ENCODE assay signal across 1 cellular context in the genomic region with DNA sequence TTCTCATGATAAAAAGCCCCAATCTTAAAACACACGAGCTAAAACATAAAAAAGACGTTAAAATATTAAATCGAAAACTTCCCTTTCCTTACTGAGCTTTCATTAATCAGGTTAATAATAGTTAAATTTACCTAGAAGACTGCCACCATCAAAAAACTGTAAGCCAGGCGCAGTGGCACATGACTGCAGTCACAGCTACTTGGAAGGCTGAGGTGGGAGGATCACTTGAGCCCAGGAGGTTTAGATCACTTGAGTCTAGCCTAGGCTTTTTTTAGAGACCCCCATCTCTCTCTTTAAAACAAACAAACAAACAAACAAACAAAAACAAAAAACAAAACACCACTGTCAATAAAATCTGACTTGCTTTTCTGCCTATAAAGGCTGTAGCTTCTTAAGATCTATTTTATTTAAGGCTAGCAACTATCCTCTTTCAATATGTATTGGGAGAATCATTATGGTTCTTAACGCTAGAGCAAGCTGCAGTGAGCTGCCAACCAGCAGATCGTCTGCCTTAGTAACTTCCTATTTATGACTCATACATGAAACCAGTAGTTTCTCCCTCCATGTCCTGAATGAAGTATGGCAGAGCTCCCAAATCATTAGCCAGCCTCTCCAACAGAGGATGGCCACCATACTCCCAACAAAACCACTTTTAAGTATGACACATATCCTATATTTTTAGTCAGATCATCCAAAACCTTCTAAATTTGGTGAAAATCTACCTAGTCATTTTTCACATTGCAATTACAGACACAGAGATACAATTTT.
TF ChIP-seq lines count a peak whose summit lies in the region.

No MANE protein-coding gene starts in this region.

TF ChIP-seq in K562, 482 proteins besides CTCF, POLR2A, EP300 and RAD21 (continued from another document):
- TF ChIP-seq, protein P1, sequence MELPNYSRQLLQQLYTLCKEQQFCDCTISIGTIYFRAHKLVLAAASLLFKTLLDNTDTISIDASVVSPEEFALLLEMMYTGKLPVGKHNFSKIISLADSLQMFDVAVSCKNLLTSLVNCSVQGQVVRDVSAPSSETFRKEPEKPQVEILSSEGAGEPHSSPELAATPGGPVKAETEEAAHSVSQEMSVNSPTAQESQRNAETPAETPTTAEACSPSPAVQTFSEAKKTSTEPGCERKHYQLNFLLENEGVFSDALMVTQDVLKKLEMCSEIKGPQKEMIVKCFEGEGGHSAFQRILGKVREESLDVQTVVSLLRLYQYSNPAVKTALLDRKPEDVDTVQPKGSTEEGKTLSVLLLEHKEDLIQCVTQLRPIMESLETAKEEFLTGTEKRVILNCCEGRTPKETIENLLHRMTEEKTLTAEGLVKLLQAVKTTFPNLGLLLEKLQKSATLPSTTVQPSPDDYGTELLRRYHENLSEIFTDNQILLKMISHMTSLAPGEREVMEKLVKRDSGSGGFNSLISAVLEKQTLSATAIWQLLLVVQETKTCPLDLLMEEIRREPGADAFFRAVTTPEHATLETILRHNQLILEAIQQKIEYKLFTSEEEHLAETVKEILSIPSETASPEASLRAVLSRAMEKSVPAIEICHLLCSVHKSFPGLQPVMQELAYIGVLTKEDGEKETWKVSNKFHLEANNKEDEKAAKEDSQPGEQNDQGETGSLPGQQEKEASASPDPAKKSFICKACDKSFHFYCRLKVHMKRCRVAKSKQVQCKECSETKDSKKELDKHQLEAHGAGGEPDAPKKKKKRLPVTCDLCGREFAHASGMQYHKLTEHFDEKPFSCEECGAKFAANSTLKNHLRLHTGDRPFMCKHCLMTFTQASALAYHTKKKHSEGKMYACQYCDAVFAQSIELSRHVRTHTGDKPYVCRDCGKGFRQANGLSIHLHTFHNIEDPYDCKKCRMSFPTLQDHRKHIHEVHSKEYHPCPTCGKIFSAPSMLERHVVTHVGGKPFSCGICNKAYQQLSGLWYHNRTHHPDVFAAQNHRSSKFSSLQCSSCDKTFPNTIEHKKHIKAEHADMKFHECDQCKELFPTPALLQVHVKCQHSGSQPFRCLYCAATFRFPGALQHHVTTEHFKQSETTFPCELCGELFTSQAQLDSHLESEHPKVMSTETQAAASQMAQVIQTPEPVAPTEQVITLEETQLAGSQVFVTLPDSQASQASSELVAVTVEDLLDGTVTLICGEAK (IDR thresholded peaks at IDR 0.05) = 0 out of 2 replicates have a peak, but pooled peaks have one; percentile 15
- TF ChIP-seq, protein P1 (CRISPR knock-in tag; IDR thresholded peaks at IDR 0.05) = no peak
- TF ChIP-seq BACH1 (tag; IDR thresholded peaks at IDR 0.05) = peak; percentile 30; the same call in 1 of the 2 replicates
- no peak for TF ChIP-seq STAT5B (CRISPR knock-in tag; IDR thresholded peaks at IDR 0.05)
- TF ChIP-seq, protein P2, sequence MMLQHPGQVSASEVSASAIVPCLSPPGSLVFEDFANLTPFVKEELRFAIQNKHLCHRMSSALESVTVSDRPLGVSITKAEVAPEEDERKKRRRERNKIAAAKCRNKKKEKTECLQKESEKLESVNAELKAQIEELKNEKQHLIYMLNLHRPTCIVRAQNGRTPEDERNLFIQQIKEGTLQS (IDR thresholded peaks at IDR 0.05) = peak; percentile 93
- TF ChIP-seq, protein P2 (CRISPR knock-in tag; conservative IDR thresholded peaks at IDR 0.05) = no peak
- no peak for TF ChIP-seq BMI1 (IDR thresholded peaks at IDR 0.05; ENCODE audit: low read length)
- TF ChIP-seq FOSL1 (tag; conservative IDR thresholded peaks at IDR 0.05) = peak; percentile 97
- TF ChIP-seq JUND (IDR thresholded peaks at IDR 0.05; ENCODE audit: borderline replicate concordance, low read depth, low read length) = peak; percentile 93
- peak; percentile 97 for TF ChIP-seq JUND (tag; IDR thresholded peaks at IDR 0.05; ENCODE audit: borderline replicate concordance, low read depth, low read length)
- no peak for TF ChIP-seq ZKSCAN3 (CRISPR knock-in tag; IDR thresholded peaks at IDR 0.05)
- TF ChIP-seq, protein P3, sequence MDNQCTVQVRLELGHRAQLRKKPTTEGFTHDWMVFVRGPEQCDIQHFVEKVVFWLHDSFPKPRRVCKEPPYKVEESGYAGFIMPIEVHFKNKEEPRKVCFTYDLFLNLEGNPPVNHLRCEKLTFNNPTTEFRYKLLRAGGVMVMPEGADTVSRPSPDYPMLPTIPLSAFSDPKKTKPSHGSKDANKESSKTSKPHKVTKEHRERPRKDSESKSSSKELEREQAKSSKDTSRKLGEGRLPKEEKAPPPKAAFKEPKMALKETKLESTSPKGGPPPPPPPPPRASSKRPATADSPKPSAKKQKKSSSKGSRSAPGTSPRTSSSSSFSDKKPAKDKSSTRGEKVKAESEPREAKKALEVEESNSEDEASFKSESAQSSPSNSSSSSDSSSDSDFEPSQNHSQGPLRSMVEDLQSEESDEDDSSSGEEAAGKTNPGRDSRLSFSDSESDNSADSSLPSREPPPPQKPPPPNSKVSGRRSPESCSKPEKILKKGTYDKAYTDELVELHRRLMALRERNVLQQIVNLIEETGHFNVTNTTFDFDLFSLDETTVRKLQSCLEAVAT (IDR thresholded peaks at IDR 0.05) = 0 out of 4 replicates have a peak, but pooled peaks of 1 of the 2 experiments have one; percentile 31
- TF ChIP-seq E2F3 (CRISPR knock-in tag; IDR thresholded peaks at IDR 0.05) = no peak
- peak; percentile 89; the same call in 1 of the 2 replicates for TF ChIP-seq EHMT2 (IDR thresholded peaks at IDR 0.05)
- TF ChIP-seq, protein P4, sequence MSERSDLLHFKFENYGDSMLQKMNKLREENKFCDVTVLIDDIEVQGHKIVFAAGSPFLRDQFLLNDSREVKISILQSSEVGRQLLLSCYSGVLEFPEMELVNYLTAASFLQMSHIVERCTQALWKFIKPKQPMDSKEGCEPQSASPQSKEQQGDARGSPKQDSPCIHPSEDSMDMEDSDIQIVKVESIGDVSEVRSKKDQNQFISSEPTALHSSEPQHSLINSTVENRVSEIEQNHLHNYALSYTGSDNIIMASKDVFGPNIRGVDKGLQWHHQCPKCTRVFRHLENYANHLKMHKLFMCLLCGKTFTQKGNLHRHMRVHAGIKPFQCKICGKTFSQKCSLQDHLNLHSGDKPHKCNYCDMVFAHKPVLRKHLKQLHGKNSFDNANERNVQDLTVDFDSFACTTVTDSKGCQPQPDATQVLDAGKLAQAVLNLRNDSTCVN (CRISPR knock-in tag; IDR thresholded peaks at IDR 0.05) = no peak
- TF ChIP-seq, protein P5, sequence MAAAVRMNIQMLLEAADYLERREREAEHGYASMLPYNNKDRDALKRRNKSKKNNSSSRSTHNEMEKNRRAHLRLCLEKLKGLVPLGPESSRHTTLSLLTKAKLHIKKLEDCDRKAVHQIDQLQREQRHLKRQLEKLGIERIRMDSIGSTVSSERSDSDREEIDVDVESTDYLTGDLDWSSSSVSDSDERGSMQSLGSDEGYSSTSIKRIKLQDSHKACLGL (CRISPR knock-in tag; IDR thresholded peaks at IDR 0.05; ENCODE audit: borderline replicate concordance, poor library complexity, severe bottlenecking) = no peak
- peak; percentile 62; the same call in 1 of the 2 replicates for TF ChIP-seq ATF7 (IDR thresholded peaks at IDR 0.05)
- no peak for TF ChIP-seq ZNF785 (CRISPR knock-in tag; IDR thresholded peaks at IDR 0.05)
- TF ChIP-seq, protein P6, sequence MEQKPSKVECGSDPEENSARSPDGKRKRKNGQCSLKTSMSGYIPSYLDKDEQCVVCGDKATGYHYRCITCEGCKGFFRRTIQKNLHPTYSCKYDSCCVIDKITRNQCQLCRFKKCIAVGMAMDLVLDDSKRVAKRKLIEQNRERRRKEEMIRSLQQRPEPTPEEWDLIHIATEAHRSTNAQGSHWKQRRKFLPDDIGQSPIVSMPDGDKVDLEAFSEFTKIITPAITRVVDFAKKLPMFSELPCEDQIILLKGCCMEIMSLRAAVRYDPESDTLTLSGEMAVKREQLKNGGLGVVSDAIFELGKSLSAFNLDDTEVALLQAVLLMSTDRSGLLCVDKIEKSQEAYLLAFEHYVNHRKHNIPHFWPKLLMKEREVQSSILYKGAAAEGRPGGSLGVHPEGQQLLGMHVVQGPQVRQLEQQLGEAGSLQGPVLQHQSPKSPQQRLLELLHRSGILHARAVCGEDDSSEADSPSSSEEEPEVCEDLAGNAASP (IDR thresholded peaks at IDR 0.05) = no peak
- no peak for TF ChIP-seq GTF2F1 (IDR thresholded peaks at IDR 0.05; ENCODE audit: low read depth, low read length)
- TF ChIP-seq JUNB (CRISPR knock-in tag; conservative IDR thresholded peaks at IDR 0.05) = peak; percentile 70; the same call in 1 of the 2 replicates
- TF ChIP-seq SMAD4 (CRISPR knock-in tag; conservative IDR thresholded peaks at IDR 0.05) = peak; percentile 22; the same call in 1 of the 2 replicates
- TF ChIP-seq FOS (IDR thresholded peaks at IDR 0.05; ENCODE audit: extremely low read depth, insufficient read length) = peak; percentile 37
- TF ChIP-seq ZNF263 (CRISPR knock-in tag; IDR thresholded peaks at IDR 0.05; ENCODE audit: borderline replicate concordance) = no peak
- TF ChIP-seq, protein P7, sequence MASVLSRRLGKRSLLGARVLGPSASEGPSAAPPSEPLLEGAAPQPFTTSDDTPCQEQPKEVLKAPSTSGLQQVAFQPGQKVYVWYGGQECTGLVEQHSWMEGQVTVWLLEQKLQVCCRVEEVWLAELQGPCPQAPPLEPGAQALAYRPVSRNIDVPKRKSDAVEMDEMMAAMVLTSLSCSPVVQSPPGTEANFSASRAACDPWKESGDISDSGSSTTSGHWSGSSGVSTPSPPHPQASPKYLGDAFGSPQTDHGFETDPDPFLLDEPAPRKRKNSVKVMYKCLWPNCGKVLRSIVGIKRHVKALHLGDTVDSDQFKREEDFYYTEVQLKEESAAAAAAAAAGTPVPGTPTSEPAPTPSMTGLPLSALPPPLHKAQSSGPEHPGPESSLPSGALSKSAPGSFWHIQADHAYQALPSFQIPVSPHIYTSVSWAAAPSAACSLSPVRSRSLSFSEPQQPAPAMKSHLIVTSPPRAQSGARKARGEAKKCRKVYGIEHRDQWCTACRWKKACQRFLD (CRISPR knock-in tag; IDR thresholded peaks at IDR 0.05) = no peak
- TF ChIP-seq KAT7 (CRISPR knock-in tag; IDR thresholded peaks at IDR 0.05; ENCODE audit: borderline replicate concordance) = no peak
- TF ChIP-seq SMARCA4 (IDR thresholded peaks at IDR 0.05) = 0 out of 2 replicates have a peak, but pooled peaks have one; percentile 61
- no peak for TF ChIP-seq NFIX (CRISPR knock-in tag; IDR thresholded peaks at IDR 0.05; ENCODE audit: low read depth)
- TF ChIP-seq ZNF76 (CRISPR knock-in tag; IDR thresholded peaks at IDR 0.05; ENCODE audit: borderline replicate concordance) = no peak
